1 cellular context compared by ENCODE assay signal in the genomic region with DNA sequence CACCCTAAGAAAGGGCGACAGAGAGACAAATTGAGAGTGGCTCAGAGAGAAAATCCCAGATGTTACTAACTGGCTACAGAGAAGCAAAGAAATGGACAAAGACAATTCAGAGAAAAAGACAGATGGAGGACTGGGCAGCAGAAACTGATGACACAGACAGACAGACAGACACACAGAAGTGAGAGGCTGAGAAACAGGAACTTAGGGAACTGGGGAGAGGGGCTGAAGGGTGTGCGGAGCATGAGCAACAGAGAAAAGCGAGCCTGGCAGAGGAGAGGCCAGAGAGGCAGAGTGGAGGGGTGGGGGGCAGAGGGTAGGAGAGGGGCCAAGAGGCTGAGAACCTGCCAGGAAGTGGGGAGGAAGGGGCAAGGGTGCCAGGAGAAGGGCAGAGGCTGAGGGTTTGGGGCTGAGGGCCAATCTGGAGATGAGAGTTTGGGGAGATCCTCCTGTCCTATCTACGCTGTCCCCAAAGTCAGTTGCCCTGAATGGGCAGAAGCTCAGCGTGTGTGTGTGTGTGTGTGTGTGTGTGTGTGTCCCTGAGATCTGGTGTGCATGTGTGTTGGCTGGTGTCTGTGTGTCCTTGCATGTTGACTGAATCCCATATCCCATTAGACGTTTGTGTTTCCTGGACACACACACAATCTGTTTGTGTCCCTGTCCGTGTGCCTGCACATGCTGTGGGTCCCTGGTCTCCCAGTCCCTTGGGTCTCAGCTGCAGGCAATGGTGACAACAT.
TF ChIP-seq lines count a peak whose summit lies in the region.

No MANE protein-coding gene starts in this region.

TF ChIP-seq in HepG2, 621 proteins besides CTCF, POLR2A, EP300 and RAD21:
- TF ChIP-seq ZNF34 (CRISPR knock-in tag; IDR thresholded peaks at IDR 0.05; ENCODE audit: borderline replicate concordance), result no peak
- TF ChIP-seq ZFP37 (CRISPR knock-in tag; IDR thresholded peaks at IDR 0.05; ENCODE audit: borderline replicate concordance), result no peak
- no peak for TF ChIP-seq MEIS2 (CRISPR knock-in tag; IDR thresholded peaks at IDR 0.05)
- no peak for TF ChIP-seq ZNF556 (CRISPR knock-in tag; IDR thresholded peaks at IDR 0.05; ENCODE audit: borderline replicate concordance)
- no peak for TF ChIP-seq SOX5 (CRISPR knock-in tag; IDR thresholded peaks at IDR 0.05; ENCODE audit: borderline replicate concordance)
- TF ChIP-seq, protein P1, sequence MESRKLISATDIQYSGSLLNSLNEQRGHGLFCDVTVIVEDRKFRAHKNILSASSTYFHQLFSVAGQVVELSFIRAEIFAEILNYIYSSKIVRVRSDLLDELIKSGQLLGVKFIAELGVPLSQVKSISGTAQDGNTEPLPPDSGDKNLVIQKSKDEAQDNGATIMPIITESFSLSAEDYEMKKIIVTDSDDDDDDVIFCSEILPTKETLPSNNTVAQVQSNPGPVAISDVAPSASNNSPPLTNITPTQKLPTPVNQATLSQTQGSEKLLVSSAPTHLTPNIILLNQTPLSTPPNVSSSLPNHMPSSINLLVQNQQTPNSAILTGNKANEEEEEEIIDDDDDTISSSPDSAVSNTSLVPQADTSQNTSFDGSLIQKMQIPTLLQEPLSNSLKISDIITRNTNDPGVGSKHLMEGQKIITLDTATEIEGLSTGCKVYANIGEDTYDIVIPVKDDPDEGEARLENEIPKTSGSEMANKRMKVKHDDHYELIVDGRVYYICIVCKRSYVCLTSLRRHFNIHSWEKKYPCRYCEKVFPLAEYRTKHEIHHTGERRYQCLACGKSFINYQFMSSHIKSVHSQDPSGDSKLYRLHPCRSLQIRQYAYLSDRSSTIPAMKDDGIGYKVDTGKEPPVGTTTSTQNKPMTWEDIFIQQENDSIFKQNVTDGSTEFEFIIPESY (CRISPR knock-in tag; IDR thresholded peaks at IDR 0.05), result no peak
- TF ChIP-seq ZNF121 (CRISPR knock-in tag; IDR thresholded peaks at IDR 0.05), result no peak
- TF ChIP-seq FOSL1 (CRISPR knock-in tag; IDR thresholded peaks at IDR 0.05; ENCODE audit: borderline replicate concordance), result no peak
- TF ChIP-seq PCBP1 (IDR thresholded peaks at IDR 0.05; ENCODE audit: borderline replicate concordance, low read depth, low read length), result no peak
- no peak for TF ChIP-seq SSRP1 (CRISPR knock-in tag; IDR thresholded peaks at IDR 0.05)
- TF ChIP-seq KMT2A (CRISPR knock-in tag; IDR thresholded peaks at IDR 0.05), result no peak
- TF ChIP-seq ZNF143 (CRISPR knock-in tag; IDR thresholded peaks at IDR 0.05), result no peak
- TF ChIP-seq, protein P2, sequence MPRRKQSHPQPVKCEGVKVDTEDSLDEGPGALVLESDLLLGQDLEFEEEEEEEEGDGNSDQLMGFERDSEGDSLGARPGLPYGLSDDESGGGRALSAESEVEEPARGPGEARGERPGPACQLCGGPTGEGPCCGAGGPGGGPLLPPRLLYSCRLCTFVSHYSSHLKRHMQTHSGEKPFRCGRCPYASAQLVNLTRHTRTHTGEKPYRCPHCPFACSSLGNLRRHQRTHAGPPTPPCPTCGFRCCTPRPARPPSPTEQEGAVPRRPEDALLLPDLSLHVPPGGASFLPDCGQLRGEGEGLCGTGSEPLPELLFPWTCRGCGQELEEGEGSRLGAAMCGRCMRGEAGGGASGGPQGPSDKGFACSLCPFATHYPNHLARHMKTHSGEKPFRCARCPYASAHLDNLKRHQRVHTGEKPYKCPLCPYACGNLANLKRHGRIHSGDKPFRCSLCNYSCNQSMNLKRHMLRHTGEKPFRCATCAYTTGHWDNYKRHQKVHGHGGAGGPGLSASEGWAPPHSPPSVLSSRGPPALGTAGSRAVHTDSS (CRISPR knock-in tag; conservative IDR thresholded peaks at IDR 0.05), result no peak
- TF ChIP-seq, protein P3, sequence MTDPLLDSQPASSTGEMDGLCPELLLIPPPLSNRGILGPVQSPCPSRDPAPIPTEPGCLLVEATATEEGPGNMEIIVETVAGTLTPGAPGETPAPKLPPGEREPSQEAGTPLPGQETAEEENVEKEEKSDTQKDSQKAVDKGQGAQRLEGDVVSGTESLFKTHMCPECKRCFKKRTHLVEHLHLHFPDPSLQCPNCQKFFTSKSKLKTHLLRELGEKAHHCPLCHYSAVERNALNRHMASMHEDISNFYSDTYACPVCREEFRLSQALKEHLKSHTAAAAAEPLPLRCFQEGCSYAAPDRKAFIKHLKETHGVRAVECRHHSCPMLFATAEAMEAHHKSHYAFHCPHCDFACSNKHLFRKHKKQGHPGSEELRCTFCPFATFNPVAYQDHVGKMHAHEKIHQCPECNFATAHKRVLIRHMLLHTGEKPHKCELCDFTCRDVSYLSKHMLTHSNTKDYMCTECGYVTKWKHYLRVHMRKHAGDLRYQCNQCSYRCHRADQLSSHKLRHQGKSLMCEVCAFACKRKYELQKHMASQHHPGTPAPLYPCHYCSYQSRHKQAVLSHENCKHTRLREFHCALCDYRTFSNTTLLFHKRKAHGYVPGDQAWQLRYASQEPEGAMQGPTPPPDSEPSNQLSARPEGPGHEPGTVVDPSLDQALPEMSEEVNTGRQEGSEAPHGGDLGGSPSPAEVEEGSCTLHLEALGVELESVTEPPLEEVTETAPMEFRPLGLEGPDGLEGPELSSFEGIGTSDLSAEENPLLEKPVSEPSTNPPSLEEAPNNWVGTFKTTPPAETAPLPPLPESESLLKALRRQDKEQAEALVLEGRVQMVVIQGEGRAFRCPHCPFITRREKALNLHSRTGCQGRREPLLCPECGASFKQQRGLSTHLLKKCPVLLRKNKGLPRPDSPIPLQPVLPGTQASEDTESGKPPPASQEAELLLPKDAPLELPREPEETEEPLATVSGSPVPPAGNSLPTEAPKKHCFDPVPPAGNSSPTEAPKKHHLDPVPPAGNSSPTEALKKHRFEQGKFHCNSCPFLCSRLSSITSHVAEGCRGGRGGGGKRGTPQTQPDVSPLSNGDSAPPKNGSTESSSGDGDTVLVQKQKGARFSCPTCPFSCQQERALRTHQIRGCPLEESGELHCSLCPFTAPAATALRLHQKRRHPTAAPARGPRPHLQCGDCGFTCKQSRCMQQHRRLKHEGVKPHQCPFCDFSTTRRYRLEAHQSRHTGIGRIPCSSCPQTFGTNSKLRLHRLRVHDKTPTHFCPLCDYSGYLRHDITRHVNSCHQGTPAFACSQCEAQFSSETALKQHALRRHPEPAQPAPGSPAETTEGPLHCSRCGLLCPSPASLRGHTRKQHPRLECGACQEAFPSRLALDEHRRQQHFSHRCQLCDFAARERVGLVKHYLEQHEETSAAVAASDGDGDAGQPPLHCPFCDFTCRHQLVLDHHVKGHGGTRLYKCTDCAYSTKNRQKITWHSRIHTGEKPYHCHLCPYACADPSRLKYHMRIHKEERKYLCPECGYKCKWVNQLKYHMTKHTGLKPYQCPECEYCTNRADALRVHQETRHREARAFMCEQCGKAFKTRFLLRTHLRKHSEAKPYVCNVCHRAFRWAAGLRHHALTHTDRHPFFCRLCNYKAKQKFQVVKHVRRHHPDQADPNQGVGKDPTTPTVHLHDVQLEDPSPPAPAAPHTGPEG (CRISPR knock-in tag; IDR thresholded peaks at IDR 0.05), result no peak
- no peak for TF ChIP-seq ZNF431 (CRISPR knock-in tag; IDR thresholded peaks at IDR 0.05; ENCODE audit: borderline replicate concordance, low read depth)
- TF ChIP-seq, protein P4, sequence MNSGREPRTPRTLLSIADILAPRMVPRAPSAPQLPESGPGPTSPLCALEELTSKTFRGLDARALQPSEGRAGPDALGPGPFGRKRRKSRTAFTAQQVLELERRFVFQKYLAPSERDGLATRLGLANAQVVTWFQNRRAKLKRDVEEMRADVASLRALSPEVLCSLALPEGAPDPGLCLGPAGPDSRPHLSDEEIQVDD (CRISPR knock-in tag; IDR thresholded peaks at IDR 0.05; ENCODE audit: borderline replicate concordance), result no peak
